8 cellular contexts compared by ENCODE assay signal in genomic region chr11:82901165-82901938, GRCh38. TPM values are rescaled to one million over a fixed set of nuclear protein-coding genes. Genes with fewer than 3 reads are reported as not detected.
A peak's percentile ranks its signal among the peaks of the same experiment; 100 is the strongest.
DNase-seq lines count a peak whose midpoint lies in the region; ATAC-seq and TF ChIP-seq lines count a peak whose summit lies in the region.

TSS of gene DDIAS (plus strand) at chr11:82901736. CDS start at chr11:82914739, 13,003 bp downstream.

- ATAC-seq in GM19035 (IDR thresholded peaks at IDR 0.05; ENCODE audit: unreplicated experiment): peak; percentile 71
- ATAC-seq in HG03354 (IDR thresholded peaks at IDR 0.05; ENCODE audit: poor library complexity, severe bottlenecking, unreplicated experiment): peak; percentile 74

- DNase-seq in AG09309 (ENCODE audit: low read depth): peak; percentile 93
- peak; percentile 95 for DNase-seq in NCI-H460 (ENCODE audit: extremely low read depth, low read depth)
- peak; percentile 88 for DNase-seq in activated CD4-positive, CD25-positive, alpha-beta regulatory T cell treated with anti-CD3 and anti-CD28 coated beads, Interleukin-2, amount 50 U/mL, for 72 hours
- DNase-seq in cerebellar nuclear complex (lab: John Stamatoyannopoulos, UW): peak; percentile 75 to 96
- peak; percentile 98 for DNase-seq in islet precursor cell
- DNase-seq in stimulated activated CD4-positive, alpha-beta T cell treated with anti-CD3 and anti-CD28 coated beads, Interleukin-12 subunit alpha, Interleukin-12 subunit beta, amount 100 ng/mL, for 48 hours (ENCODE audit: low read depth in 2 of 3, low spot score in 1 of 3): peak; percentile 91 to 92 (median 91)

- peak within 1 kb of the TSS; percentile 84 for H3K4me3 ChIP-seq in AG09309 (ENCODE audit: control insufficient read depth, low read depth, low read length)

- TF ChIP-seq CTCF in AG09309 (IDR thresholded peaks at IDR 0.05; ENCODE audit: control insufficient read depth, insufficient read depth, low read depth, low read length, missing control alignments): no peak

RNA-seq across cellular contexts. Expression of gene DDIAS, which starts in this region (rescaled TPM):
- 10.9 and 12.8 TPM in 2 replicates for total RNA-seq in NCI-H460 (2014; rRNA removed; shearing (Covaris generic))
- 20.2 and 22.0 TPM in 2 replicates for polyA plus RNA-seq in NCI-H460 (2014; cell fraction: nucleus; rRNA removed)

Comparison
In these comparisons a context has a peak if more than half of its experiments do, and no peak if none do; other contexts are left out.
1. Peak in every context shown above with its lines: DNase-seq, ATAC-seq and H3K4me3 ChIP-seq.